ENCODE assay signal across 10 cellular contexts in genomic region chr9:38048319-38048969, GRCh38. TPM values are rescaled to one million over a fixed set of nuclear protein-coding genes. Genes with fewer than 3 reads are reported as not detected.
A peak's percentile ranks its signal among the peaks of the same experiment; 100 is the strongest.
DNase-seq lines count a peak whose midpoint lies in the region; ATAC-seq, FAIRE-seq and TF ChIP-seq lines count a peak whose summit lies in the region.
"Had no signal": no experiment of that assay in that cellular context is flagged by ENCODE, and none has a peak within 500 bp of the region (broad histone marks: within the 10 kb centered on the region; RNA-seq: fewer than 3 reads in every experiment).

No MANE protein-coding gene starts in this region.

- WGBS in HepG2 (ENCODE audit: low lambda C conversion rate) = 66% methylated on average over 4 of the region's 4 CpGs
- 55 to 71% (median 69%) methylated on average over 4 of the region's 4 CpGs for WGBS in stomach, 5 donors
- 41 to 56% methylated on average over 4 of the region's 4 CpGs for WGBS in lower leg skin, 2 donors

- H3K4me1 Mint-ChIP-seq in CD4-positive, alpha-beta memory T cell = peaks cover 0 to 6% (median 0%) of the 10 kb centered on the region in 4 donors

- H3K4me1 ChIP-seq in HUES48 (ENCODE audit: control insufficient read depth, insufficient read depth, low read length) = peaks cover 40% of the 10 kb centered on the region
- H3K4me1 ChIP-seq in HepG2 (ENCODE audit: insufficient read depth, low read length) = peaks cover 96% of the 10 kb centered on the region
- H3K4me1 ChIP-seq in stomach = peaks cover 39 to 58% (median 55%) of the 10 kb centered on the region in 4 donors
- no peaks in the 10 kb centered on the region for H3K4me1 ChIP-seq in CD4-positive, alpha-beta memory T cell (ENCODE audit: insufficient read depth, low read length)

- intact Hi-C loops in HepG2 (cut with micrococcal nuclease; ENCODE audit: unreplicated experiment) = loop anchor here (5.0 to 10.0 kb wide), 2 partner anchors 81 to 386 kb away; no protein-coding TSS in a partner anchor
- intact Hi-C loops in stomach (cut with DNase I; ENCODE audit: low total_unique reads) = no loop called here
- intact Hi-C loops in lower leg skin (cut with DNase I; ENCODE audit: low total_unique reads) = no loop called here
- intact Hi-C loops in CD4-positive, alpha-beta memory T cell (cut with micrococcal nuclease) = no loop called here

- no peaks in the 10 kb centered on the region for H3K36me3 Mint-ChIP-seq in CD4-positive, alpha-beta memory T cell
- H3K36me3 Mint-ChIP-seq: IgD-negative memory B cell had no signal

- TF ChIP-seq EP300 in HepG2 (IDR thresholded peaks at IDR 0.05; ENCODE audit: low read depth in 2 of 2, low read length in 2 of 2) (no peak), HepG2 (CRISPR knock-in tag; IDR thresholded peaks at IDR 0.05; ENCODE audit: borderline replicate concordance) (no peak), stomach (IDR thresholded peaks at IDR 0.05) (no peak)

- DNase-seq in brain microvascular endothelial cell (no peak), HepG2 (ENCODE audit: low spot score) (no peak), stomach (no peak), SW 1271 (lab: John Stamatoyannopoulos, UW) (no peak), lower leg skin (ENCODE audit: low spot score in 2 of 2) (no peak), SHP77 treated with DMSO at 0.1 percent for 48 hours (lab: John Stamatoyannopoulos, UW) (no peak)
- DNase-seq in CD4-positive, alpha-beta memory T cell = no peak
- DNase-seq: T-helper 9 cell had no signal

- no peak overlapping the region for H3K27ac Mint-ChIP-seq in CD4-positive, alpha-beta memory T cell
- H3K27ac Mint-ChIP-seq: IgD-negative memory B cell had no signal

- 0 out of 3 replicates have a peak, but pooled peaks have one; percentile 2 for ATAC-seq in HepG2

- H3K79me2 ChIP-seq in HepG2 (ENCODE audit: insufficient read depth, low read length) = peaks cover 84% of the 10 kb centered on the region

- no peaks in the 10 kb centered on the region for H3K27me3 ChIP-seq in HUES48 (ENCODE audit: control insufficient read depth, insufficient read depth, low read length)
- no peaks in the 10 kb centered on the region for H3K27me3 ChIP-seq in brain microvascular endothelial cell (replicated peaks)
- no peaks in the 10 kb centered on the region for H3K27me3 ChIP-seq in HepG2 (ENCODE audit: control insufficient read depth in 1 of 2, insufficient read depth in 2 of 2, low read length in 2 of 2)
- no peaks in the 10 kb centered on the region for H3K27me3 ChIP-seq in stomach
- H3K27me3 ChIP-seq in CD4-positive, alpha-beta memory T cell (ENCODE audit: insufficient read depth, low read length) = no peaks in the 10 kb centered on the region

- no peak overlapping the region for H3K4me3 ChIP-seq in HUES48 (ENCODE audit: low read depth, low read length)
- no peak overlapping the region for H3K4me3 ChIP-seq in brain microvascular endothelial cell (ENCODE audit: low read depth, low read length)
- peak overlapping the region in 2 of 3 experiments; percentile 5 to 18; a peak in 2 of 6 replicates for H3K4me3 ChIP-seq in HepG2 (replicated peaks in 1 of 3; ENCODE audit: insufficient read depth in 1 of 3, low read depth in 2 of 3, low read length in 3 of 3)
- no peak overlapping the region for H3K4me3 ChIP-seq in stomach
- no peak overlapping the region for H3K4me3 ChIP-seq in lower leg skin (ENCODE audit: low read depth, poor library complexity, severe bottlenecking)
- no peak overlapping the region for H3K4me3 ChIP-seq in CD4-positive, alpha-beta memory T cell (ENCODE audit: low read length in 2 of 2)

- peak overlapping the region in 1 of 8 donors; percentile 58 for H3K4me3 Mint-ChIP-seq in CD4-positive, alpha-beta memory T cell
- H3K4me3 Mint-ChIP-seq: IgD-negative memory B cell had no signal

- no peak overlapping the region for H2AFZ ChIP-seq in HepG2 (ENCODE audit: low read length)

- H3K27me3 Mint-ChIP-seq in CD4-positive, alpha-beta memory T cell = no peaks in the 10 kb centered on the region

- CTCF ChIA-PET in HepG2 (lab: Yijun Ruan, JAX; ENCODE audit: low intra/inter-chr PET ratio, low total read pairs) = no interaction called here
- CTCF ChIA-PET in CD4-positive, alpha-beta memory T cell (lab: Charles Lee; ENCODE audit: partially characterized antibody) = interaction anchor here (0.6 to 1.2 kb wide), 2 partner anchors 135 to 251 kb away, joined by 3 read pairs; no protein-coding TSS in a partner anchor

- peaks cover 0 to 1% (median 0%) of the 10 kb centered on the region in 8 donors for H3K9me3 Mint-ChIP-seq in CD4-positive, alpha-beta memory T cell
- H3K9me3 Mint-ChIP-seq: IgD-negative memory B cell had no signal

- TF ChIP-seq POLR2A in HepG2 (IDR thresholded peaks at IDR 0.05; ENCODE audit: insufficient read depth in 1 of 2, low read depth in 2 of 2, low read length in 2 of 2) = no peak
- TF ChIP-seq POLR2A in stomach (IDR thresholded peaks at IDR 0.05) = no peak
- TF ChIP-seq POLR2A in lower leg skin (IDR thresholded peaks at IDR 0.05) = no peak

- FAIRE-seq in HepG2 (lab: Jason Lieb, UNC) = peak; percentile 18

- TF ChIP-seq RAD21 in HepG2 (CRISPR knock-in tag; IDR thresholded peaks at IDR 0.05) = no peak

- in situ Hi-C loops in brain microvascular endothelial cell (cut with HindIII; ENCODE audit: low pct_ligation_motif_present, low sequenced_read_pairs) (no loop called here), HepG2 (cut with HindIII; ENCODE audit: extremely low pct_ligation_motif_present, low pct_unique_long_range_greater_than_20kb) (no loop called here)

- POLR2A ChIA-PET in HepG2 (lab: Yijun Ruan, JAX) = interaction anchor here (0.9 to 3.2 kb wide), 14 partner anchors 12 to 144 kb away, joined by 3 to 47 read pairs (median 6); partner anchors contain the start of gene SHB
- POLR2A ChIA-PET in CD4-positive, alpha-beta memory T cell (lab: Charles Lee; ENCODE audit: partially characterized antibody) = no interaction called here

- H3K36me3 ChIP-seq in HUES48 (ENCODE audit: control insufficient read depth, insufficient read depth, low read length) (no peaks in the 10 kb centered on the region), brain microvascular endothelial cell (replicated peaks) (no peaks in the 10 kb centered on the region), HepG2 (replicated peaks in 1 of 2; ENCODE audit: control insufficient read depth in 1 of 2, insufficient read depth in 2 of 2, low read length in 2 of 2) (peaks cover 0 to 28% of the 10 kb centered on the region in 2 experiments), stomach (peaks cover 0 to 4% (median 0%) of the 10 kb centered on the region in 4 donors)
- no peaks in the 10 kb centered on the region for H3K36me3 ChIP-seq in CD4-positive, alpha-beta memory T cell (ENCODE audit: insufficient read depth, low read length)

- peak overlapping the region; percentile 82 for H3K4me2 ChIP-seq in HepG2 (ENCODE audit: low read depth, low read length)

- H3K9ac ChIP-seq in HUES48 (ENCODE audit: low read depth, low read length) (no peak overlapping the region), HepG2 (ENCODE audit: insufficient read depth, low read depth, low read length) (peak overlapping the region; percentile 59)

- peaks cover 4% of the 10 kb centered on the region; the same call in 1 of the 2 replicates for H4K20me1 ChIP-seq in HepG2 (ENCODE audit: insufficient read depth, low read length)

- BruUV-seq in HepG2 (replicated peaks; lab: Mats Ljungman, UMichigan) = no TSS peak

- TF ChIP-seq CTCF in brain microvascular endothelial cell (IDR thresholded peaks at IDR 0.05; ENCODE audit: low read depth, low read length, missing control alignments) (no peak), HepG2 (CRISPR knock-in tag; IDR thresholded peaks at IDR 0.05) (no peak), stomach (IDR thresholded peaks at IDR 0.05) (no peak), lower leg skin (IDR thresholded peaks at IDR 0.05) (no peak)

- H3K27ac ChIP-seq in HUES48 (ENCODE audit: low read depth, low read length) (peak overlapping the region; percentile 95), brain microvascular endothelial cell (peak overlapping the region; percentile 63), HepG2 (ENCODE audit: extremely low read length, insufficient read depth, low read length) (peak overlapping the region; percentile 92), stomach (peak overlapping the region; percentile 70 to 88 (median 87))
- H3K27ac ChIP-seq in CD4-positive, alpha-beta memory T cell (ENCODE audit: low read depth, low read length) = no peak overlapping the region

- no peaks in the 10 kb centered on the region for H3K9me3 ChIP-seq in HUES48 (ENCODE audit: control insufficient read depth, insufficient read depth, low read length)
- no peaks in the 10 kb centered on the region for H3K9me3 ChIP-seq in HepG2 (ENCODE audit: low read length)
- no peaks in the 10 kb centered on the region for H3K9me3 ChIP-seq in stomach
- H3K9me3 ChIP-seq in CD4-positive, alpha-beta memory T cell (ENCODE audit: control insufficient read depth in 1 of 2, low read length in 2 of 2) = no peaks in the 10 kb centered on the region

RNA-seq across cellular contexts. Expression of gene SHB, which starts 20.6 kb away (rescaled TPM):
- total RNA-seq in HepG2 (2016; rRNA removed; fragmentation: Illumina TruSeq; extraction: Trizol) = 14.7 and 19.4 TPM in 2 replicates
- 7.3 and 8.2 TPM in 2 replicates for total RNA-seq in HepG2 (2016; cell fraction: cytosol; rRNA removed; fragmentation: Illumina TruSeq; extraction: Trizol; ENCODE audit: low read depth)
- total RNA-seq in HepG2 (2016; cell fraction: insoluble cytoplasmic fraction; rRNA removed; fragmentation: Illumina TruSeq; extraction: Trizol) = 12.9 and 18.0 TPM in 2 replicates
- total RNA-seq in HepG2 (2016; cell fraction: membrane; rRNA removed; fragmentation: Illumina TruSeq; extraction: Trizol) = 16.0 and 20.4 TPM in 2 replicates
- total RNA-seq in HepG2 (2016; cell fraction: nucleus; rRNA removed; fragmentation: Illumina TruSeq; extraction: Trizol) = 12.0 and 14.5 TPM in 2 replicates
- polyA plus RNA-seq in HepG2 (2011; rRNA removed) = 20.7 and 25.3 TPM in 2 replicates
- polyA plus RNA-seq in HepG2 (2011; cell fraction: cytosol; rRNA removed) = 19.8 and 24.1 TPM in 2 replicates
- polyA plus RNA-seq in HepG2 (2011; cell fraction: nucleus; rRNA removed) = 26.3 and 29.8 TPM in 2 replicates
- 16.2 and 22.8 TPM in 2 replicates for polyA plus RNA-seq in HepG2 (2012)
- polyA plus RNA-seq in HepG2 (2016; cell fraction: cytosol; fragmentation: Illumina TruSeq; extraction: Trizol; ENCODE audit: low read depth) = 9.0 and 11.2 TPM in 2 replicates
- polyA plus RNA-seq in HepG2 (2016; cell fraction: insoluble cytoplasmic fraction; fragmentation: Illumina TruSeq; extraction: Trizol; ENCODE audit: low read depth) = 21.3 and 23.2 TPM in 2 replicates
- polyA plus RNA-seq in HepG2 (2016; cell fraction: membrane; fragmentation: Illumina TruSeq; extraction: Trizol; ENCODE audit: low read depth) = 18.0 and 21.9 TPM in 2 replicates
- polyA plus RNA-seq in HepG2 (2016; cell fraction: nucleus; fragmentation: Illumina TruSeq; extraction: Trizol; ENCODE audit: insufficient read depth, low read depth) = 17.6 and 17.8 TPM in 2 replicates
- polyA minus RNA-seq in HepG2 (2011; rRNA and poly(A)+ RNA removed; ENCODE audit: low replicate concordance) = 8.6 and 37.7 TPM in 2 replicates
- 28.1 and 28.8 TPM in 2 replicates for polyA minus RNA-seq in HepG2 (2011; cell fraction: cytosol; rRNA and poly(A)+ RNA removed)
- 42.1 and 49.2 TPM in 2 replicates for polyA minus RNA-seq in HepG2 (2011; cell fraction: nucleus; rRNA and poly(A)+ RNA removed)
- 10 to 100 TPM in 3 of 5 donors, 1 to 10 TPM in 2; 3.5 to 37.7 (median 14.8) TPM for total RNA-seq in stomach
- polyA plus RNA-seq in stomach = 1 to 10 TPM; 6.7 to 9.0 (median 7.3) TPM
- 10 to 100 TPM; 27.6 to 42.6 (median 34.5) TPM for total RNA-seq in lower leg skin
- 1 to 10 TPM in 1 of 2 experiments, under 1 TPM in 1; 0.81 to 1.3 TPM for total RNA-seq in CD4-positive, alpha-beta memory T cell
- under 1 TPM; 0.10 to 0.16 TPM for polyA plus RNA-seq in CD4-positive, alpha-beta memory T cell
- polyA plus RNA-seq: IgD-negative memory B cell had no signal

Comparison
In these comparisons a context has a peak if more than half of its experiments do, and no peak if none do; other contexts are left out.
1. H3K4me3 ChIP-seq: peak in HepG2 (2 of 3); none in HUES48 (single experiment), brain microvascular endothelial cell (single experiment), stomach (0 of 4), lower leg skin (single experiment) and CD4-positive, alpha-beta memory T cell (0 of 2).